In genomic region chr7:140698477-140698876, GRCh38 we compare ENCODE assay signal across 11 cellular contexts. TPM values are rescaled to one million over a fixed set of nuclear protein-coding genes. Genes with fewer than 3 reads are reported as not detected.
DNase-seq lines count a peak whose midpoint lies in the region; ATAC-seq and TF ChIP-seq lines count a peak whose summit lies in the region.
"Had no signal": no experiment of that assay in that cellular context is flagged by ENCODE, and none has a peak within 500 bp of the region (broad histone marks: within the 10 kb centered on the region; RNA-seq: fewer than 3 reads in every experiment).

No MANE protein-coding gene starts in this region.

- peaks cover 5% of the 10 kb centered on the region for H3K23me2 ChIP-seq in H9 (ENCODE audit: insufficient read length, low read depth, low read length, poor library complexity, severe bottlenecking)

- H3K79me2 ChIP-seq in H9 (ENCODE audit: insufficient read depth, low read length), result peaks cover 7% of the 10 kb centered on the region; the same call in 1 of the 2 replicates

- H3T11ph ChIP-seq in H9 (ENCODE audit: low read length), result no peak overlapping the region

- H3K4ac ChIP-seq in H9 (ENCODE audit: low read depth, low read length), result no peak overlapping the region

- no peaks in the 10 kb centered on the region for H3K36me3 ChIP-seq in CD8-positive, alpha-beta memory T cell (ENCODE audit: insufficient read depth, low read length)
- no peaks in the 10 kb centered on the region for H3K36me3 ChIP-seq in mucosa of stomach (ENCODE audit: control insufficient read depth, insufficient read depth, low read length)

- H2AFZ ChIP-seq in H9 (ENCODE audit: low read length), result no peak overlapping the region

- H3K9ac ChIP-seq in H9 (ENCODE audit: extremely low read depth, insufficient read length, low read length) (no peak overlapping the region), mucosa of stomach (ENCODE audit: low read length) (peak overlapping the region; percentile 82)

- peaks cover 0 to 6% of the 10 kb centered on the region in 2 donors for H3K27me3 Mint-ChIP-seq in CD8-positive, alpha-beta memory T cell
- H3K27me3 Mint-ChIP-seq in H9 (ENCODE audit: low read depth), result no peaks in the 10 kb centered on the region; the same call in 1 of the 2 replicates
- no peaks in the 10 kb centered on the region for H3K27me3 Mint-ChIP-seq in activated naive CD8-positive, alpha-beta T cell treated with anti-CD3 and anti-CD28 coated beads, Interleukin-2, amount 10 ng/mL, durations not matched to agents 7 days and 5 days

- TF ChIP-seq CTCF in H9 (conservative IDR thresholded peaks at IDR 0.05), result no peak

- no peak overlapping the region for H2BK15ac ChIP-seq in H9 (ENCODE audit: low read depth, low read length)

- CTCF ChIA-PET in CD8-positive, alpha-beta memory T cell (lab: Charles Lee), result no interaction called here

- H3K14ac ChIP-seq in H9 (ENCODE audit: insufficient read depth, low read length), result no peak overlapping the region

- H3K23ac ChIP-seq in H9 (ENCODE audit: insufficient read length, low read depth, low read length), result no peak overlapping the region

- no peak overlapping the region for H3K4me2 ChIP-seq in H9 (ENCODE audit: insufficient read depth, insufficient read length, low read length)

- ATAC-seq in activated naive CD8-positive, alpha-beta T cell treated with anti-CD3 and anti-CD28 coated beads, Interleukin-2, amount 10 ng/mL, durations not matched to agents 7 days and 5 days (ENCODE audit: low read depth), result no peak
- ATAC-seq in GM19328 (IDR thresholded peaks at IDR 0.05; ENCODE audit: unreplicated experiment), result no peak

- no peaks in the 10 kb centered on the region for H3K27me3 ChIP-seq in CD8-positive, alpha-beta memory T cell (ENCODE audit: insufficient read depth, low read length, poor library complexity, severe bottlenecking)
- H3K27me3 ChIP-seq in H9 (ENCODE audit: insufficient read depth, low read length) (no peaks in the 10 kb centered on the region), mucosa of stomach (ENCODE audit: control insufficient read depth, insufficient read depth, low read length) (no peaks in the 10 kb centered on the region)
- H3K27me3 ChIP-seq: tibial artery had no signal

- no peak overlapping the region for H4K91ac ChIP-seq in H9 (ENCODE audit: insufficient read length, low read depth, low read length)

- no peak overlapping the region for H3K18ac ChIP-seq in H9 (ENCODE audit: insufficient read length, low read depth, low read length)

- no peak overlapping the region for H2BK5ac ChIP-seq in H9 (ENCODE audit: insufficient read length, low read length)

- H4K20me1 ChIP-seq in H9 (ENCODE audit: control insufficient read depth, insufficient read depth, insufficient read length), result no peaks in the 10 kb centered on the region

- no peak overlapping the region for H2BK12ac ChIP-seq in H9 (ENCODE audit: insufficient read length, low read depth, low read length)

- no peak overlapping the region for H3K56ac ChIP-seq in H9 (ENCODE audit: insufficient read length, low read depth, low read length)

- no peak for DNase-seq in CD8-positive, alpha-beta memory T cell
- DNase-seq in H9 (no peak), NCI-H774 (lab: John Stamatoyannopoulos, UW) (no peak), NCI-H2107 treated with DMSO at 0.1 percent for 48 hours (lab: John Stamatoyannopoulos, UW; ENCODE audit: unreplicated experiment) (no peak)
- no peak for DNase-seq in activated naive CD8-positive, alpha-beta T cell treated with anti-CD3 and anti-CD28 coated beads, Interleukin-2, amount 10 ng/mL, durations not matched to agents 7 days and 5 days
- DNase-seq: KG1; midbrain; stimulated activated CD4-positive, alpha-beta T cell treated with anti-CD3 and anti-CD28 coated beads, Interleukin-2, amount 100 ng/mL, for 24 hours; tibial artery had no signal

- H2BK120ac ChIP-seq in H9 (ENCODE audit: low read depth, low read length, poor library complexity, severe bottlenecking), result no peak overlapping the region

- H3K27ac Mint-ChIP-seq in CD8-positive, alpha-beta memory T cell, result peak overlapping the region in 7 of 8 donors; percentile 3 to 98 (median 91)
- H3K27ac Mint-ChIP-seq in H9, result no peak overlapping the region
- peak overlapping the region; percentile 94 for H3K27ac Mint-ChIP-seq in activated naive CD8-positive, alpha-beta T cell treated with anti-CD3 and anti-CD28 coated beads, Interleukin-2, amount 10 ng/mL, durations not matched to agents 7 days and 5 days

- WGBS in H9 (ENCODE audit: extremely low coverage, insufficient read length, low lambda C conversion rate), result 100% methylated on average over 2 of the region's 8 CpGs

- POLR2A ChIA-PET in CD8-positive, alpha-beta memory T cell (lab: Charles Lee), result no interaction called here
- POLR2A ChIA-PET in activated naive CD8-positive, alpha-beta T cell treated with anti-CD3 and anti-CD28 coated beads, Interleukin-2, amount 10 ng/mL, durations not matched to agents 7 days and 5 days (lab: Charles Lee), result interaction anchor here (0.6 kb wide), 1 partner anchor 204 kb away, joined by 3 read pairs; no protein-coding TSS in a partner anchor

- peaks cover 25% of the 10 kb centered on the region for H3K4me1 ChIP-seq in CD8-positive, alpha-beta memory T cell (ENCODE audit: insufficient read depth, low read length)
- H3K4me1 ChIP-seq in H9 (ENCODE audit: insufficient read depth, low read length), result no peaks in the 10 kb centered on the region
- H3K4me1 ChIP-seq in mucosa of stomach (ENCODE audit: control insufficient read depth, insufficient read depth, low read length), result peaks cover 9% of the 10 kb centered on the region

- no peak overlapping the region for H3K27ac ChIP-seq in CD8-positive, alpha-beta memory T cell (ENCODE audit: low read depth, low read length)
- no peak overlapping the region for H3K27ac ChIP-seq in H9 (ENCODE audit: insufficient read length, low read depth, low read length)

- H4K5ac ChIP-seq in H9 (ENCODE audit: insufficient read length, low read depth, low read length), result no peak overlapping the region

- peaks cover 0 to 25% (median 4%) of the 10 kb centered on the region in 3 donors for H3K36me3 Mint-ChIP-seq in CD8-positive, alpha-beta memory T cell
- peaks cover 5 to 12% (median 10%) of the 10 kb centered on the region in 3 experiments for H3K36me3 Mint-ChIP-seq in H9 (ENCODE audit: insufficient read depth in 1 of 3, low read depth in 3 of 3)
- peaks cover 7% of the 10 kb centered on the region for H3K36me3 Mint-ChIP-seq in activated naive CD8-positive, alpha-beta T cell treated with anti-CD3 and anti-CD28 coated beads, Interleukin-2, amount 10 ng/mL, durations not matched to agents 7 days and 5 days

- H3K4me3 Mint-ChIP-seq in CD8-positive, alpha-beta memory T cell, result peak overlapping the region; percentile 77 to 99 (median 96)
- peak overlapping the region; percentile 57 to 98; a peak in 4 of 5 replicates for H3K4me3 Mint-ChIP-seq in H9
- H3K4me3 Mint-ChIP-seq in activated naive CD8-positive, alpha-beta T cell treated with anti-CD3 and anti-CD28 coated beads, Interleukin-2, amount 10 ng/mL, durations not matched to agents 7 days and 5 days, result peak overlapping the region; percentile 90

- H3K79me1 ChIP-seq in H9 (ENCODE audit: insufficient read depth, low read depth, low read length, poor library complexity, severe bottlenecking), result peaks cover 4% of the 10 kb centered on the region

- H2AK5ac ChIP-seq in H9 (ENCODE audit: insufficient read length, low read length), result no peak overlapping the region

- peaks cover 40 to 56% (median 54%) of the 10 kb centered on the region in 3 donors for H3K4me1 Mint-ChIP-seq in CD8-positive, alpha-beta memory T cell
- H3K4me1 Mint-ChIP-seq in H9, result peaks cover 15 to 17% of the 10 kb centered on the region in 2 experiments
- peaks cover 21% of the 10 kb centered on the region for H3K4me1 Mint-ChIP-seq in activated naive CD8-positive, alpha-beta T cell treated with anti-CD3 and anti-CD28 coated beads, Interleukin-2, amount 10 ng/mL, durations not matched to agents 7 days and 5 days

- H4K8ac ChIP-seq in H9 (replicated peaks; ENCODE audit: insufficient read length, low read depth, low read length), result no peak overlapping the region

- H3K9me3 Mint-ChIP-seq in CD8-positive, alpha-beta memory T cell, result no peaks in the 10 kb centered on the region
- H3K9me3 Mint-ChIP-seq in H9, result no peaks in the 10 kb centered on the region
- no peaks in the 10 kb centered on the region for H3K9me3 Mint-ChIP-seq in activated naive CD8-positive, alpha-beta T cell treated with anti-CD3 and anti-CD28 coated beads, Interleukin-2, amount 10 ng/mL, durations not matched to agents 7 days and 5 days

- H2BK20ac ChIP-seq in H9 (ENCODE audit: low read depth, low read length, poor library complexity, severe bottlenecking), result no peak overlapping the region

- H3K9me3 ChIP-seq in CD8-positive, alpha-beta memory T cell (ENCODE audit: low read length), result no peaks in the 10 kb centered on the region
- H3K9me3 ChIP-seq in H9 (ENCODE audit: control insufficient read depth, low read depth, low read length), result no peaks in the 10 kb centered on the region
- H3K9me3 ChIP-seq in mucosa of stomach (ENCODE audit: control insufficient read depth, low read length), result no peaks in the 10 kb centered on the region
- H3K9me3 ChIP-seq: tibial artery had no signal

- H3K4me3 ChIP-seq in CD8-positive, alpha-beta memory T cell (ENCODE audit: low read length), result peak overlapping the region; percentile 93
- no peak overlapping the region for H3K4me3 ChIP-seq in mucosa of stomach (ENCODE audit: low read length)

RNA-seq across cellular contexts. Expression of gene NDUFB2, which starts 2.0 kb away (rescaled TPM):
- 100 to 1,000 TPM; 209 to 231 TPM for total RNA-seq in CD8-positive, alpha-beta memory T cell
- polyA plus RNA-seq in CD8-positive, alpha-beta memory T cell, result 464 TPM
- 177 and 185 TPM in 2 replicates for total RNA-seq in H9 (2021)
- 100 to 1,000 TPM; 138 to 157 TPM for total RNA-seq in activated naive CD8-positive, alpha-beta T cell treated with anti-CD3 and anti-CD28 coated beads, Interleukin-2, amount 10 ng/mL, durations not matched to agents 7 days and 5 days

RNA-seq across cellular contexts. Expression of gene ADCK2, which starts 25.7 kb away (rescaled TPM):
- 10 to 100 TPM; 34.2 to 34.5 TPM for total RNA-seq in CD8-positive, alpha-beta memory T cell
- polyA plus RNA-seq in CD8-positive, alpha-beta memory T cell, result 32.5 TPM
- 12.3 and 12.4 TPM in 2 replicates for total RNA-seq in H9 (2021)
- 10 to 100 TPM; 23.5 to 24.5 TPM for total RNA-seq in activated naive CD8-positive, alpha-beta T cell treated with anti-CD3 and anti-CD28 coated beads, Interleukin-2, amount 10 ng/mL, durations not matched to agents 7 days and 5 days

RNA-seq across cellular contexts. Expression of gene DENND2A, which starts 57.9 kb away (rescaled TPM):
- not detected for total RNA-seq in CD8-positive, alpha-beta memory T cell
- not detected for polyA plus RNA-seq in CD8-positive, alpha-beta memory T cell
- total RNA-seq in H9 (2021), result 7.3 and 8.2 TPM in 2 replicates
- total RNA-seq in activated naive CD8-positive, alpha-beta T cell treated with anti-CD3 and anti-CD28 coated beads, Interleukin-2, amount 10 ng/mL, durations not matched to agents 7 days and 5 days, result not detected

Comparison
In these comparisons a context has a peak if more than half of its experiments do, and no peak if none do; other contexts are left out.
1. H3K27ac Mint-ChIP-seq: peak in CD8-positive, alpha-beta memory T cell (7 of 8) and activated naive CD8-positive, alpha-beta T cell treated with anti-CD3 and anti-CD28 coated beads, Interleukin-2, amount 10 ng/mL, durations not matched to agents 7 days and 5 days (single experiment); none in H9 (0 of 3).
2. Peak in every context shown above with its lines, with median percentiles within 50 percentile points of each other: H3K4me3 Mint-ChIP-seq.